In the genomic region with DNA sequence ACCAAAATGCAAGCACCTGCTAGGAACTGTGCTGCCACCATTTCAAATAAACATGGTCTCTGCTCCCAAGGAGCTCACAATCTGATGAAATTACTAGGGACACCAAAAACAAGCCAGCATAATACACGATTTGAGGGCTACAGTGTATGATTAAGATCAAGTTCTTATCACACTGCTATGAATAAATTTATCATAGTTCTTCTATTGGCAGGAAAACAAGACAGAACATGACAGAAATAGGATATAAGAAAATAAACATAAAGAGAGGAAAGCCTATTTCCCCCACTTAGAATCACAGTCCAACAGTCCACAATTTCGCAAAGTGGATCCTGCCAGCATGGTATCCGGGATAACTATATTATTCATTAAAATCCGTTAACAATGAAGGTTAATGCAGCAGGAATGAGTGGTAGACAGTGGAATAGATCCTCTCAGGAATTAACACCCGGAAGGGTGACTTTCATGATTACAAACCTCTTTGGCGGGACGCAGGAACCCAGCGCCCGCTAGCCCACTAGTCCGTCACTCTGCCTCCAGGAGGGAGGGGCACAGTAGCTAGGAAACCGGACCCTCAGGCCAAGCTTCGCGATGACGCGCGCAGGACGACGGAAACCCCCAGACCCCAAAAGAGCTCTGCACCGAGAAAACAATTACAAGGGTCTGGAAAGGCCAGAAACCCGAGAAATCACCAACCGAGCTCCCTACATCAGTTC, we compare ENCODE assay signal across 1 cellular context.
TF ChIP-seq lines count a peak whose summit lies in the region.

No MANE protein-coding gene starts in this region.

TF ChIP-seq in K562, 482 proteins besides CTCF, POLR2A, EP300 and RAD21:
- TF ChIP-seq TBP (optimal IDR thresholded peaks at IDR 0.05; ENCODE audit: low read depth, low read length), result peak; percentile 9
- TF ChIP-seq NFE2 (IDR thresholded peaks at IDR 0.05; ENCODE audit: low read depth), result peak; percentile 29; the same call in 1 of the 2 replicates
- TF ChIP-seq, protein P1, sequence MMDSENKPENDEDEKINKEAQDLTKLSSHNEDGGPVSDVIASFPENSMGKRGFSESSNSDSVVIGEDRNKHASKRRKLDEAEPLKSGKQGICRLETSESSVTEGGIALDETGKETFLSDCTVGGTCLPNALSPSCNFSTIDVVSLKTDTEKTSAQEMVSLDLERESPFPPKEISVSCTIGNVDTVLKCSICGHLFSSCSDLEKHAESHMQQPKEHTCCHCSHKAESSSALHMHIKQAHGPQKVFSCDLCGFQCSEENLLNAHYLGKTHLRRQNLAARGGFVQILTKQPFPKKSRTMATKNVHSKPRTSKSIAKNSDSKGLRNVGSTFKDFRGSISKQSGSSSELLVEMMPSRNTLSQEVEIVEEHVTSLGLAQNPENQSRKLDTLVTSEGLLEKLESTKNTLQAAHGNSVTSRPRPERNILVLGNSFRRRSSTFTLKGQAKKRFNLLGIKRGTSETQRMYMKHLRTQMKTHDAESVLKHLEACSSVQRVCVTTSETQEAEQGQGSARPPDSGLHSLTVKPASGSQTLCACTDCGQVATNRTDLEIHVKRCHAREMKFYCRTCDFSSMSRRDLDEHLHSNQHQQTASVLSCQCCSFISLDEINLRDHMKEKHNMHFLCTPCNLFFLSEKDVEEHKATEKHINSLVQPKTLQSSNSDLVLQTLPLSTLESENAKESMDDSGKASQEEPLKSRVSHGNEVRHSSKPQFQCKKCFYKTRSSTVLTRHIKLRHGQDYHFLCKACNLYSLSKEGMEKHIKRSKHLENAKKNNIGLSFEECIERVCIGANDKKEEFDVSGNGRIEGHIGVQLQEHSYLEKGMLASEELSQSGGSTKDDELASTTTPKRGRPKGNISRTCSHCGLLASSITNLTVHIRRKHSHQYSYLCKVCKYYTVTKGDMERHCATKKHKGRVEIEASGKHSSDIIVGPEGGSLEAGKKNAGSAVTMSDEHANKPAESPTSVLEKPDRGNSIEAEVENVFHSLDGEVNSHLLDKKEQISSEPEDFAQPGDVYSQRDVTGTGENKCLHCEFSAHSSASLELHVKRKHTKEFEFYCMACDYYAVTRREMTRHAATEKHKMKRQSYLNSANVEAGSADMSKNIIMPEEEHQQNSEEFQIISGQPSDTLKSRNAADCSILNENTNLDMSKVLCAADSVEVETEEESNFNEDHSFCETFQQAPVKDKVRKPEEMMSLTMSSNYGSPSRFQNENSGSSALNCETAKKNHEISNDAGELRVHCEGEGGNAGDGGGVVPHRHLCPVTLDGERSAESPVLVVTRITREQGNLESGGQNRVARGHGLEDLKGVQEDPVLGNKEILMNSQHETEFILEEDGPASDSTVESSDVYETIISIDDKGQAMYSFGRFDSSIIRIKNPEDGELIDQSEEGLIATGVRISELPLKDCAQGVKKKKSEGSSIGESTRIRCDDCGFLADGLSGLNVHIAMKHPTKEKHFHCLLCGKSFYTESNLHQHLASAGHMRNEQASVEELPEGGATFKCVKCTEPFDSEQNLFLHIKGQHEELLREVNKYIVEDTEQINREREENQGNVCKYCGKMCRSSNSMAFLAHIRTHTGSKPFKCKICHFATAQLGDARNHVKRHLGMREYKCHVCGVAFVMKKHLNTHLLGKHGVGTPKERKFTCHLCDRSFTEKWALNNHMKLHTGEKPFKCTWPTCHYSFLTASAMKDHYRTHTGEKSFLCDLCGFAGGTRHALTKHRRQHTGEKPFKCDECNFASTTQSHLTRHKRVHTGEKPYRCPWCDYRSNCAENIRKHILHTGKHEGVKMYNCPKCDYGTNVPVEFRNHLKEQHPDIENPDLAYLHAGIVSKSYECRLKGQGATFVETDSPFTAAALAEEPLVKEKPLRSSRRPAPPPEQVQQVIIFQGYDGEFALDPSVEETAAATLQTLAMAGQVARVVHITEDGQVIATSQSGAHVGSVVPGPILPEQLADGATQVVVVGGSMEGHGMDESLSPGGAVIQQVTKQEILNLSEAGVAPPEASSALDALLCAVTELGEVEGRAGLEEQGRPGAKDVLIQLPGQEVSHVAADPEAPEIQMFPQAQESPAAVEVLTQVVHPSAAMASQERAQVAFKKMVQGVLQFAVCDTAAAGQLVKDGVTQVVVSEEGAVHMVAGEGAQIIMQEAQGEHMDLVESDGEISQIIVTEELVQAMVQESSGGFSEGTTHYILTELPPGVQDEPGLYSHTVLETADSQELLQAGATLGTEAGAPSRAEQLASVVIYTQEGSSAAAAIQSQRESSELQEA (IDR thresholded peaks at IDR 0.05; ENCODE audit: low read depth), result peak; percentile 62; the same call in 1 of the 2 replicates
- no peak for TF ChIP-seq BCOR (IDR thresholded peaks at IDR 0.05)
- TF ChIP-seq, protein P2, sequence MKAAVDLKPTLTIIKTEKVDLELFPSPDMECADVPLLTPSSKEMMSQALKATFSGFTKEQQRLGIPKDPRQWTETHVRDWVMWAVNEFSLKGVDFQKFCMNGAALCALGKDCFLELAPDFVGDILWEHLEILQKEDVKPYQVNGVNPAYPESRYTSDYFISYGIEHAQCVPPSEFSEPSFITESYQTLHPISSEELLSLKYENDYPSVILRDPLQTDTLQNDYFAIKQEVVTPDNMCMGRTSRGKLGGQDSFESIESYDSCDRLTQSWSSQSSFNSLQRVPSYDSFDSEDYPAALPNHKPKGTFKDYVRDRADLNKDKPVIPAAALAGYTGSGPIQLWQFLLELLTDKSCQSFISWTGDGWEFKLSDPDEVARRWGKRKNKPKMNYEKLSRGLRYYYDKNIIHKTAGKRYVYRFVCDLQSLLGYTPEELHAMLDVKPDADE (conservative IDR thresholded peaks at IDR 0.05; ENCODE audit: control insufficient read depth, low read depth, low read length), result no peak
- peak in 1 of 2 experiments; percentile 54 for TF ChIP-seq E2F6 (IDR thresholded peaks at IDR 0.05; ENCODE audit: borderline replicate concordance in 1 of 2, extremely low read depth in 1 of 2, insufficient read depth in 1 of 2, insufficient read length in 1 of 2, low read depth in 1 of 2, low read length in 1 of 2, poor library complexity in 1 of 2, severe bottlenecking in 1 of 2)
- TF ChIP-seq CHD1 (IDR thresholded peaks at IDR 0.05; ENCODE audit: low read length), result peak; percentile 42
- peak; percentile 66; the same call in 1 of the 2 replicates for TF ChIP-seq ZBTB7A (IDR thresholded peaks at IDR 0.05; ENCODE audit: borderline replicate concordance, control insufficient read depth, low read depth, low read length)
- 0 out of 4 replicates have a peak, but pooled peaks of 1 of the 2 experiments have one; percentile 19 for TF ChIP-seq TEAD1 (CRISPR knock-in tag; IDR thresholded peaks at IDR 0.05)
- TF ChIP-seq PRDM10 (IDR thresholded peaks at IDR 0.05; ENCODE audit: partially characterized antibody), result peak; percentile 89
- TF ChIP-seq PKNOX1 (IDR thresholded peaks at IDR 0.05), result peak; percentile 25; the same call in 1 of the 2 replicates
